In genomic region chr11:1152316-1153104, GRCh38 we compare ENCODE assay signal across 12 cellular contexts. TPM values are rescaled to one million over a fixed set of nuclear protein-coding genes. Genes with fewer than 3 reads are reported as not detected.
DNase-seq lines count a peak whose midpoint lies in the region; ATAC-seq and TF ChIP-seq lines count a peak whose summit lies in the region.
"Had no signal": no experiment of that assay in that cellular context is flagged by ENCODE, and none has a peak within 500 bp of the region (broad histone marks: within the 10 kb centered on the region; RNA-seq: fewer than 3 reads in every experiment).

No MANE protein-coding gene starts in this region.

- POLR2A ChIA-PET in Panc1 (lab: Charles Lee): interaction anchor here (0.5 to 0.7 kb wide), 2 partner anchors 9 to 1003 kb away, joined by 3 read pairs; no protein-coding TSS in a partner anchor

- peaks cover 8% of the 10 kb centered on the region for H3K9me3 Mint-ChIP-seq in stimulated activated memory B cell treated with anti-CD40 and anti-IgM and Interleukin-4, amounts not matched to agents 10 μg/mL and 1 μg/mL and 100 μg/mL, for 72 hours
- H3K9me3 Mint-ChIP-seq: CD4-positive, alpha-beta T cell had no signal

- H3K36me3 ChIP-seq in Panc1 (ENCODE audit: control insufficient read depth, insufficient read depth, low read length): no peaks in the 10 kb centered on the region
- H3K36me3 ChIP-seq: cardiac muscle cell had no signal

- H3K27ac ChIP-seq in Panc1 (ENCODE audit: low read length): peak overlapping the region; percentile 96
- H3K27ac ChIP-seq: cardiac muscle cell had no signal

- H3K27me3 Mint-ChIP-seq in stimulated activated memory B cell treated with anti-CD40 and anti-IgM and Interleukin-4, amounts not matched to agents 10 μg/mL and 1 μg/mL and 100 μg/mL, for 72 hours: peaks cover 25% of the 10 kb centered on the region

- ATAC-seq in Panc1 (peak; percentile 45), HG03342 (IDR thresholded peaks at IDR 0.05; ENCODE audit: unreplicated experiment) (no peak)
- ATAC-seq in stimulated activated memory B cell treated with anti-CD40 and anti-IgM and Interleukin-4, amounts not matched to agents 10 μg/mL and 1 μg/mL and 100 μg/mL, for 72 hours: peak; percentile 34
- ATAC-seq: left ventricle myocardium superior had no signal

- peak overlapping the region in 1 of 2 experiments; percentile 11; a peak in 1 of 4 replicates for H3K4me3 ChIP-seq in Panc1 (ENCODE audit: low read depth in 2 of 2, low read length in 2 of 2)
- H3K4me3 ChIP-seq: cardiac muscle cell had no signal

- CTCF ChIA-PET in Panc1 (lab: Charles Lee): interaction anchor here (0.8 to 1.0 kb wide), 2 partner anchors 37 to 199 kb away, joined by 3 read pairs; no protein-coding TSS in a partner anchor

- TF ChIP-seq CTCF in Panc1 (IDR thresholded peaks at IDR 0.05): no peak

- peaks cover 4% of the 10 kb centered on the region; the same call in 1 of the 2 replicates for H3K9me3 ChIP-seq in Panc1 (ENCODE audit: control insufficient read depth, insufficient read depth, low read depth, low read length)

- in situ Hi-C loops in Panc1 (cut with HindIII; ENCODE audit: low pct_unique_long_range_greater_than_20kb, low sequenced_read_pairs): no loop called here

- H3K27ac Mint-ChIP-seq in stimulated activated memory B cell treated with anti-CD40 and anti-IgM and Interleukin-4, amounts not matched to agents 10 μg/mL and 1 μg/mL and 100 μg/mL, for 72 hours: no peak overlapping the region
- H3K27ac Mint-ChIP-seq: CD4-positive, alpha-beta T cell had no signal

- peak; percentile 64 for DNase-seq in activated effector memory CD4-positive, alpha-beta T cell treated with anti-CD3 and anti-CD28 coated beads, Interleukin-2, amount 50 U/mL, for 16 hours
- no peak for DNase-seq in activated effector memory CD4-positive, alpha-beta T cell treated with Interleukin-2 at 50 U/mL for 16 hours
- peak; percentile 48 for DNase-seq in Panc1 (ENCODE audit: low read depth, low spot score)
- peak; percentile 39 for DNase-seq in ecto neural progenitor cell (ENCODE audit: low spot score)
- no peak for DNase-seq in NCI-H1436 (lab: John Stamatoyannopoulos, UW)
- DNase-seq in stimulated activated naive CD4-positive, alpha-beta T cell treated with Interleukin-2 at 50 U/mL for 16 hours (lab: John Stamatoyannopoulos, UW): no peak
- DNase-seq: left ventricle myocardium superior had no signal

- H3K27me3 ChIP-seq in Panc1 (ENCODE audit: control insufficient read depth, insufficient read depth, low read length): no peaks in the 10 kb centered on the region
- H3K27me3 ChIP-seq: cardiac muscle cell had no signal

- peaks cover 59% of the 10 kb centered on the region for H3K4me1 ChIP-seq in Panc1 (ENCODE audit: control insufficient read depth, insufficient read depth, low read length)

- H3K36me3 Mint-ChIP-seq in stimulated activated memory B cell treated with anti-CD40 and anti-IgM and Interleukin-4, amounts not matched to agents 10 μg/mL and 1 μg/mL and 100 μg/mL, for 72 hours: no peaks in the 10 kb centered on the region

- peaks cover 15% of the 10 kb centered on the region for H3K4me1 Mint-ChIP-seq in stimulated activated memory B cell treated with anti-CD40 and anti-IgM and Interleukin-4, amounts not matched to agents 10 μg/mL and 1 μg/mL and 100 μg/mL, for 72 hours

- intact Hi-C loops in Panc1 (cut with micrococcal nuclease; ENCODE audit: unreplicated experiment): no loop called here

- H3K4me3 Mint-ChIP-seq in stimulated activated memory B cell treated with anti-CD40 and anti-IgM and Interleukin-4, amounts not matched to agents 10 μg/mL and 1 μg/mL and 100 μg/mL, for 72 hours: no peak overlapping the region
- H3K4me3 Mint-ChIP-seq: CD4-positive, alpha-beta T cell had no signal

- BruUV-seq in Panc1 (replicated peaks; lab: Mats Ljungman, UMichigan): no TSS peak

RNA-seq across cellular contexts. Expression of gene MUC5AC, which starts 5.2 kb away (rescaled TPM):
- 0.03 TPM for total RNA-seq in Panc1 (2021; ENCODE audit: unreplicated experiment)
- 0.04 TPM for polyA plus RNA-seq in Panc1 (2012; ENCODE audit: insufficient read length)
- total RNA-seq: cardiac muscle cell; CD4-positive, alpha-beta T cell; left ventricle myocardium superior; SK-MEL-5 had no signal
- polyA plus RNA-seq: cardiac muscle cell had no signal

Comparison
In these comparisons a context has a peak if more than half of its experiments do, and no peak if none do; other contexts are left out.
1. DNase-seq: peak in activated effector memory CD4-positive, alpha-beta T cell treated with anti-CD3 and anti-CD28 coated beads, Interleukin-2, amount 50 U/mL, for 16 hours (single experiment), Panc1 (single experiment) and ecto neural progenitor cell (single experiment); none in activated effector memory CD4-positive, alpha-beta T cell treated with Interleukin-2 at 50 U/mL for 16 hours (single experiment), NCI-H1436 (single experiment) and stimulated activated naive CD4-positive, alpha-beta T cell treated with Interleukin-2 at 50 U/mL for 16 hours (single experiment).